In the genomic region with DNA sequence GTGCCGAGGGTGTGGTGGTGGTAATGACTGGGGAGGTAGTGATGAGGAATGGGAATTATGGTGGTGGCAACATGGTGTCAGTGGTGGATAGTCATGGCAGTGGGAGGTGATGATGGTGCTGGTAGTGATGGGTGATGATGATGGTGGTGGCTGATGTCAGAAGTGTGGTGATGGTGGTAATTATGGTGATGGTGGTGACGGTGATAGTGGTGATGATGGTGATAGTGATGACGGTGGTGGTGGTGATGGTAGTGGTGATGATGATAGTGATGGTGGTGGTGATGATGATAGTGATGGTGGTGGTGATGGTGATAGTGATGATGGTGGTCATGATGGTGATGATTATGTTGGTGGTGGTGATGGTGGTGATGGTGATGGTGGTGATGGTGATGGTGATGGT, we compare ENCODE assay signal across 15 cellular contexts.
DNase-seq lines count a peak whose midpoint lies in the region; ATAC-seq, FAIRE-seq and TF ChIP-seq lines count a peak whose summit lies in the region.
"Had no signal": no experiment of that assay in that cellular context is flagged by ENCODE, and none has a peak within 500 bp of the region (broad histone marks: within the 10 kb centered on the region; RNA-seq: fewer than 3 reads in every experiment).

No MANE protein-coding gene starts in this region.

- no peak overlapping the region for H3K4me3 Mint-ChIP-seq in glutamatergic neuron (ENCODE audit: unreplicated experiment)
- H3K4me3 Mint-ChIP-seq: B cell; CD14-positive monocyte; CD8-positive, alpha-beta T cell had no signal

- peak overlapping the region; percentile 65 for H3K27ac Mint-ChIP-seq in glutamatergic neuron (ENCODE audit: unreplicated experiment)
- H3K27ac Mint-ChIP-seq: B cell; CD14-positive monocyte; CD8-positive, alpha-beta T cell had no signal

- H3K36me3 ChIP-seq in HepG2 (replicated peaks in 1 of 2; ENCODE audit: control insufficient read depth in 1 of 2, insufficient read depth in 2 of 2, low read length in 2 of 2) (no peaks in the 10 kb centered on the region), right lobe of liver (no peaks in the 10 kb centered on the region), K562 (ENCODE audit: control insufficient read depth, insufficient read depth, low read length) (no peaks in the 10 kb centered on the region), suprapubic skin (no peaks in the 10 kb centered on the region)

- H3K9me3 Mint-ChIP-seq in glutamatergic neuron (ENCODE audit: unreplicated experiment), result peaks cover 7% of the 10 kb centered on the region
- H3K9me3 Mint-ChIP-seq: CD8-positive, alpha-beta T cell had no signal

- peaks cover 4% of the 10 kb centered on the region for H3K9me1 ChIP-seq in K562 (ENCODE audit: control insufficient read depth, insufficient read depth, low read length)

- H3K27ac ChIP-seq in HepG2 (ENCODE audit: extremely low read length, insufficient read depth, low read length) (no peak overlapping the region), right lobe of liver (no peak overlapping the region), K562 (ENCODE audit: extremely low read depth, low read depth, low read length) (no peak overlapping the region), suprapubic skin (no peak overlapping the region)
- H3K27ac ChIP-seq: GM23248 had no signal

- H4K20me1 ChIP-seq in HepG2 (ENCODE audit: insufficient read depth, low read length), result no peaks in the 10 kb centered on the region
- H4K20me1 ChIP-seq in K562 (replicated peaks; ENCODE audit: control insufficient read depth, insufficient read depth, low read length), result peaks cover 16% of the 10 kb centered on the region

- H3K79me2 ChIP-seq in HepG2 (ENCODE audit: insufficient read depth, low read length), result no peaks in the 10 kb centered on the region
- H3K79me2 ChIP-seq in K562 (ENCODE audit: control insufficient read depth, insufficient read depth, low read length), result no peaks in the 10 kb centered on the region

- H3K4me2 ChIP-seq in HepG2 (ENCODE audit: low read depth, low read length), result no peak overlapping the region
- H3K4me2 ChIP-seq in K562 (ENCODE audit: insufficient read depth, low read length), result no peak overlapping the region

- H3K36me3 Mint-ChIP-seq in glutamatergic neuron (ENCODE audit: unreplicated experiment), result peaks cover 7% of the 10 kb centered on the region
- H3K36me3 Mint-ChIP-seq: CD14-positive monocyte; CD8-positive, alpha-beta T cell had no signal

- POLR2A ChIA-PET in HepG2 (lab: Yijun Ruan, JAX), result no interaction called here
- POLR2A ChIA-PET in K562 (lab: Yijun Ruan, JAX), result no interaction called here

- H2AFZ ChIP-seq in HepG2 (ENCODE audit: low read length) (no peak overlapping the region), K562 (ENCODE audit: low read depth, low read length) (no peak overlapping the region)
- H2AFZ ChIP-seq: GM23248 had no signal

- peaks cover 7% of the 10 kb centered on the region for H3K27me3 Mint-ChIP-seq in glutamatergic neuron (ENCODE audit: unreplicated experiment)

- H3K27me3 ChIP-seq in HepG2 (ENCODE audit: control insufficient read depth in 1 of 2, insufficient read depth in 2 of 2, low read length in 2 of 2) (peaks cover 7 to 43% of the 10 kb centered on the region in 2 experiments; a peak in 4 of 5 replicates), right lobe of liver (no peaks in the 10 kb centered on the region), K562 (ENCODE audit: control insufficient read depth in 2 of 2, insufficient read depth in 2 of 2, low read length in 2 of 2) (peaks cover 29 to 51% of the 10 kb centered on the region in 2 experiments), suprapubic skin (peaks cover 34% of the 10 kb centered on the region)

- H3K4me3 ChIP-seq in HepG2 (replicated peaks in 1 of 3; ENCODE audit: insufficient read depth in 1 of 3, low read depth in 2 of 3, low read length in 3 of 3) (no peak overlapping the region), right lobe of liver (no peak overlapping the region), K562 (no peak overlapping the region), suprapubic skin (no peak overlapping the region)
- H3K4me3 ChIP-seq: GM23248 had no signal

- 29% methylated on average over 3 of the region's 3 CpGs for WGBS in HepG2 (ENCODE audit: low lambda C conversion rate)
- WGBS in right lobe of liver (ENCODE audit: insufficient coverage, low coverage, low lambda C conversion rate, missing lambda C conversion rate), result 78% methylated on average over 3 of the region's 3 CpGs
- WGBS in K562 (ENCODE audit: insufficient coverage, low coverage, missing lambda C conversion rate), result 0% methylated on average over 3 of the region's 3 CpGs
- 94% methylated on average over 3 of the region's 3 CpGs for WGBS in suprapubic skin

- in situ Hi-C loops in HepG2 (cut with HindIII; ENCODE audit: extremely low pct_ligation_motif_present, low pct_unique_long_range_greater_than_20kb) (no loop called here), K562 (cut with MboI) (no loop called here)

- no peak overlapping the region for H3K9ac ChIP-seq in HepG2 (ENCODE audit: insufficient read depth, low read depth, low read length)
- H3K9ac ChIP-seq in K562 (ENCODE audit: insufficient read depth in 1 of 2, low read depth in 2 of 2, low read length in 2 of 2), result no peak overlapping the region
- H3K9ac ChIP-seq: GM23248 had no signal

- FAIRE-seq in HepG2 (lab: Jason Lieb, UNC) (no peak), K562 (lab: Jason Lieb, UNC) (no peak)

- TF ChIP-seq CTCF in HepG2 (CRISPR knock-in tag; IDR thresholded peaks at IDR 0.05) (no peak), right lobe of liver (IDR thresholded peaks at IDR 0.05) (no peak), K562 (IDR thresholded peaks at IDR 0.05 in 2 of 3, conservative IDR thresholded peaks at IDR 0.05 in 1 of 3; ENCODE audit: insufficient read depth in 2 of 3, low read depth in 1 of 3, low read length in 3 of 3) (no peak), glutamatergic neuron (IDR thresholded peaks at IDR 0.05; ENCODE audit: partially characterized antibody, unreplicated experiment) (no peak), suprapubic skin (IDR thresholded peaks at IDR 0.05) (no peak)

- TF ChIP-seq RAD21 in HepG2 (CRISPR knock-in tag; IDR thresholded peaks at IDR 0.05) (no peak), K562 (CRISPR knock-in tag; conservative IDR thresholded peaks at IDR 0.05 in 1 of 2, IDR thresholded peaks at IDR 0.05 in 1 of 2) (no peak)

- no peaks in the 10 kb centered on the region for H3K9me3 ChIP-seq in HepG2 (ENCODE audit: low read length)
- no peaks in the 10 kb centered on the region for H3K9me3 ChIP-seq in right lobe of liver
- no peaks in the 10 kb centered on the region for H3K9me3 ChIP-seq in K562 (replicated peaks; ENCODE audit: control insufficient read depth, insufficient read depth, low read depth, low read length)
- H3K9me3 ChIP-seq in suprapubic skin, result no peaks in the 10 kb centered on the region

- BruUV-seq in HepG2 (replicated peaks; lab: Mats Ljungman, UMichigan) (no TSS peak), K562 (replicated peaks; lab: Mats Ljungman, UMichigan) (no TSS peak)

- intact Hi-C loops in HepG2 (cut with micrococcal nuclease; ENCODE audit: unreplicated experiment), result no loop called here
- intact Hi-C loops in right lobe of liver (cut with DNase I), result no loop called here
- intact Hi-C loops in K562 (cut with micrococcal nuclease), result no loop called here

- ATAC-seq in HepG2 (no peak), right lobe of liver (no peak), K562 (no peak)
- ATAC-seq: CD8-positive, alpha-beta T cell had no signal

- H3K4me1 Mint-ChIP-seq in glutamatergic neuron (ENCODE audit: low read depth, unreplicated experiment), result no peaks in the 10 kb centered on the region
- H3K4me1 Mint-ChIP-seq: B cell, CD14-positive monocyte had no signal

- H3K4me1 ChIP-seq in HepG2 (ENCODE audit: insufficient read depth, low read length) (no peaks in the 10 kb centered on the region), right lobe of liver (no peaks in the 10 kb centered on the region), K562 (replicated peaks in 1 of 2; ENCODE audit: control insufficient read depth in 2 of 2, insufficient read depth in 2 of 2, low read length in 2 of 2) (peaks cover 0 to 4% of the 10 kb centered on the region in 2 experiments; a peak in 1 of 5 replicates), suprapubic skin (no peaks in the 10 kb centered on the region)

- CTCF ChIA-PET in HepG2 (lab: Yijun Ruan, JAX; ENCODE audit: low intra/inter-chr PET ratio, low total read pairs) (no interaction called here), K562 (lab: Yijun Ruan, JAX; ENCODE audit: low intra/inter-chr PET ratio) (no interaction called here)

- DNase-seq in HepG2 (ENCODE audit: low spot score) (no peak), right lobe of liver (no peak), K562 (ENCODE audit: extremely low read depth in 1 of 4, low spot score in 3 of 4) (no peak), glutamatergic neuron (no peak), NCI-H748 treated with DMSO at 0.1 percent for 48 hours (lab: John Stamatoyannopoulos, UW) (no peak), iPS-NIHi7 (ENCODE audit: extremely low spot score) (no peak), suprapubic skin (ENCODE audit: low spot score in 2 of 2) (no peak)
- DNase-seq: CD8-positive, alpha-beta T cell; COR-L47; DND-41; GF-D8; GM23248; H7 had no signal

- no peak for TF ChIP-seq EP300 in HepG2 (IDR thresholded peaks at IDR 0.05; ENCODE audit: low read depth in 2 of 2, low read length in 2 of 2)
- TF ChIP-seq EP300 in HepG2 (CRISPR knock-in tag; IDR thresholded peaks at IDR 0.05; ENCODE audit: borderline replicate concordance), result no peak
- TF ChIP-seq EP300 in K562 (IDR thresholded peaks at IDR 0.05; ENCODE audit: low read length), result no peak
- no peak for TF ChIP-seq EP300 in suprapubic skin (IDR thresholded peaks at IDR 0.05)

- TF ChIP-seq POLR2A in HepG2 (IDR thresholded peaks at IDR 0.05; ENCODE audit: insufficient read depth in 1 of 2, low read depth in 2 of 2, low read length in 2 of 2), result no peak
- no peak for TF ChIP-seq POLR2A in right lobe of liver (IDR thresholded peaks at IDR 0.05)
- TF ChIP-seq POLR2A in K562 (conservative IDR thresholded peaks at IDR 0.05), result no peak
- no peak for TF ChIP-seq POLR2A in suprapubic skin (IDR thresholded peaks at IDR 0.05)

TF ChIP-seq in HepG2, 621 proteins besides CTCF, POLR2A, EP300 and RAD21 (continues in another document):
- peak; percentile 95 for TF ChIP-seq CREB1 (IDR thresholded peaks at IDR 0.05)
- no peak for TF ChIP-seq CREB1 (CRISPR knock-in tag; IDR thresholded peaks at IDR 0.05)
- TF ChIP-seq RFX5 (IDR thresholded peaks at IDR 0.05; ENCODE audit: low read depth, low read length), result no peak
- no peak for TF ChIP-seq SIN3B (IDR thresholded peaks at IDR 0.05; ENCODE audit: low read length)
- no peak for TF ChIP-seq SIX4 (CRISPR knock-in tag; IDR thresholded peaks at IDR 0.05)

TF ChIP-seq in K562, 482 proteins besides CTCF, POLR2A, EP300 and RAD21 (continues in another document):
- TF ChIP-seq TCFL5 (CRISPR knock-in tag; conservative IDR thresholded peaks at IDR 0.05) (no peak), SP1 (CRISPR knock-in tag; IDR thresholded peaks at IDR 0.05) (no peak)
